ENCODE assay signal across 8 cellular contexts in the genomic region with DNA sequence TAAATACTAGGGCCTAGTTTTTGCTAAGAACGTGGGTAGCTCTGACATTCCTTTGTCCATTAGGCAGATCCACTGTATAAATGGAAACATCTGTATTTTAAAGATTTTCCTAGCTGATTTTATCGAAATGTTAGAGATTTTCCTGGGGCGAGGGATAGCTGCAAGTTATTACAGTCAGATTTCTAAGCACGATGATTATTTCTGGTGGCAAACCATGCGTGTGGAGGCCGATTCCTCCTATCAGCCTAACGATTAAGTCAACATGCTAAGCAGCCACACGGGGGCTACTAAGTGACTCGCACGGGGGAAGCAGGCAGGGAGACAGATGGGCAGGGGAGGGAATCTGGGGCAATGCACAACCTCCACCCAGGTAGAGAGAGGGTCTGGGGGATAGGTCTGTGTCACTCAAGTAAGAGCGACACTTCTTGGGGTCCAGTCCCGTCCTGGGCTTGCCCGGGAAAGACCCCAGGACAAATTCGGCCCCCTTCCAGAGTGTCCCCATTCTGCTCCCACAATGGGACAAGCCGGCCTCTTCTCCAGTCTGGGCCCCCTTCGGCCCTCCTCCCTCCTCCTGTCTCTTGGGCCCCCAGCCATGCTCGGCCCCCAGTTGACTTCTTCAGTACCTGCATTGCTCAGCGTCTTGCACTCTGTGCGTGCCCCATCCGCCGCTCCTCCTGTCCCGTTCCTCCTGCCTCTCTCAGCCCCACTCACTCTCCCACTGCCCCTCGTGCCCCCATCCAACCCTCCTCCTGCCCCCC. TPM values are rescaled to one million over a fixed set of nuclear protein-coding genes. Genes with fewer than 3 reads are reported as not detected.
DNase-seq lines count a peak whose midpoint lies in the region; ATAC-seq and TF ChIP-seq lines count a peak whose summit lies in the region.

No MANE protein-coding gene starts in this region.

- H3K27me3 ChIP-seq in left lung: no peaks in the 10 kb centered on the region

- H3K27ac ChIP-seq in left lung: peak overlapping the region; percentile 91 to 97

- ATAC-seq in HG03025 (IDR thresholded peaks at IDR 0.05; ENCODE audit: low FRiP score, unreplicated experiment) (peak; percentile 20), left lung (peak; percentile 50)

- peak overlapping the region; percentile 66 to 69 for H3K4me3 ChIP-seq in left lung

- intact Hi-C loops in left lung (cut with DNase I): no loop called here

- peaks cover 0 to 19% of the 10 kb centered on the region in 2 donors for H3K36me3 ChIP-seq in left lung

- DNase-seq in NCI-H1417 (lab: John Stamatoyannopoulos, UW) (peak; percentile 10 to 83 (median 65)), NCI-H1417 treated with DMSO at 0.1 percent for 48 hours (lab: John Stamatoyannopoulos, UW) (no peak), NCI-H2227 treated with DMSO at 0.1 percent for 48 hours (lab: John Stamatoyannopoulos, UW) (peak; percentile 60), dedifferentiated amniotic fluid mesenchymal stem cell (ENCODE audit: extremely low spot score) (peak; percentile 84), left lung (peak in 1 of 2 donors; percentile 68)
- DNase-seq in activated CD4-positive, alpha-beta T cell treated with anti-CD3 and anti-CD28 coated beads for 1 hour: peak; percentile 30
- DNase-seq in stimulated activated CD4-positive, alpha-beta T cell treated with anti-CD3 and anti-CD28 coated beads, Interleukin-2, amount 100 ng/mL, for 48 hours: peak; percentile 44 to 48

- peak; percentile 6 to 41 for TF ChIP-seq CTCF in left lung (IDR thresholded peaks at IDR 0.05)

- no peaks in the 10 kb centered on the region for H3K9me3 ChIP-seq in left lung

- peaks cover 17 to 36% of the 10 kb centered on the region in 2 donors for H3K4me1 ChIP-seq in left lung

RNA-seq across cellular contexts. Expression of a gene that starts 0.6 kb away (rescaled TPM):
- 10 to 100 TPM; 44.7 to 50.9 TPM for total RNA-seq in left lung

RNA-seq across cellular contexts. Expression of a gene that starts 41.2 kb away (rescaled TPM):
- 10 to 100 TPM; 48.9 to 57.1 TPM for total RNA-seq in left lung

RNA-seq across cellular contexts. Expression of a gene that starts 58.1 kb away (rescaled TPM):
- total RNA-seq in left lung: 10 to 100 TPM; 36.0 to 38.2 TPM
